26 cellular contexts compared by ENCODE assay signal in the genomic region with DNA sequence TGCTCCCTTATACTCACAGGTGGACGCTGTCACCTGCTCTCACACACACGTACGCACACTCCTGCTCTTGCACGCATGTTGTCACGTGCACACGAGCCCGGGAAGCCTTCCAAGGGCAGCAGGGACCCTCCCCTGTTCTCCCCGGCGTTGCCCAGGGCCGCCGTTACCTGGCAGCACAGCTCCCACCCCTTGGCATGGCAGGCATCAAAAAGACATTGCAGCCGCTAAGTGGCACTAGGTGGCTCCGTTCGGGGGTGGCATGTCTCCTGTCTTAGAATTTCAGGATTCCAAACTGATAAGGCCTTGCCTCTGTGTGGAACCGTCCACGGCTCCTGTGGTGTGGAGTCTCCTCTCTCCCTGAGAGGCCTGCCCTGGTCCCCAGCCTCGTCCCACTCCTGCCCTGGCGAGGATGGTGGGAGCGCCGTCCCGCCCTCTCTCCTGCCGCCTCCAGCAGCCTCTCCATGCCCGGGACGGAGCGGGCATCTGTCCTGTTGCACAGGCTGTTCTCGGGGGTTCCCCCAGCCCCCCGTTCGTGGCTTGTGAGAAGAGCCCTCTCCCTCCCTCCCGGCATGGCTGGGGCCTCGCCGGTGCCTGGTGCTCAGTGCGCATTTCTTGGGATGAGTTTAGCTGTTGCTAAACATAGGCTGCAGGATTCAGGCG.
A peak's percentile ranks its signal among the peaks of the same experiment; 100 is the strongest.
DNase-seq lines count a peak whose midpoint lies in the region; ATAC-seq and TF ChIP-seq lines count a peak whose summit lies in the region.
"Had no signal": no experiment of that assay in that cellular context is flagged by ENCODE, and none has a peak within 500 bp of the region (broad histone marks: within the 10 kb centered on the region; RNA-seq: fewer than 3 reads in every experiment).

No MANE protein-coding gene starts in this region.

- H3K9me3 Mint-ChIP-seq in activated naive CD8-positive, alpha-beta T cell treated with anti-CD3 and anti-CD28 coated beads, Interleukin-2, amount 10 ng/mL, durations not matched to agents 7 days and 5 days, result no peaks in the 10 kb centered on the region
- no peaks in the 10 kb centered on the region for H3K9me3 Mint-ChIP-seq in activated naive CD8-positive, alpha-beta T cell treated with anti-CD3 and anti-CD28 coated beads for 36 hours
- H3K9me3 Mint-ChIP-seq in stimulated activated naive B cell treated with anti-CD40 and anti-IgM and Interleukin-4, amounts not matched to agents 10 μg/mL and 1 μg/mL and 100 μg/mL, for 72 hours, result no peaks in the 10 kb centered on the region
- no peaks in the 10 kb centered on the region for H3K9me3 Mint-ChIP-seq in activated CD8-positive, alpha-beta memory T cell treated with anti-CD3 and anti-CD28 coated beads, Interleukin-2, amount 10 ng/mL, durations not matched to agents 7 days and 5 days (ENCODE audit: low read depth)
- H3K9me3 Mint-ChIP-seq in CD8-positive, alpha-beta T cell, result no peaks in the 10 kb centered on the region
- H3K9me3 Mint-ChIP-seq: activated T-helper 2 cell treated with anti-CD3 and anti-CD28 coated beads, Interferon-gamma antibody, Interleukin-2, Interleukin-4, amounts not matched to agents 10 μg/mL and 5 μg/mL and 100 μg/mL, durations not matched to agents 14 hours and 24 hours and 36 hours; immature natural killer cell; nephron progenitor cell; WTC11 had no signal

- WGBS in body of pancreas, 2 donors, result 77 to 79% methylated on average over 33 of the region's 33 CpGs

- H3K36me3 Mint-ChIP-seq in activated naive CD8-positive, alpha-beta T cell treated with anti-CD3 and anti-CD28 coated beads, Interleukin-2, amount 10 ng/mL, durations not matched to agents 7 days and 5 days, result no peaks in the 10 kb centered on the region
- H3K36me3 Mint-ChIP-seq in activated naive CD8-positive, alpha-beta T cell treated with anti-CD3 and anti-CD28 coated beads for 36 hours, result no peaks in the 10 kb centered on the region
- no peaks in the 10 kb centered on the region for H3K36me3 Mint-ChIP-seq in stimulated activated naive B cell treated with anti-CD40 and anti-IgM and Interleukin-4, amounts not matched to agents 10 μg/mL and 1 μg/mL and 100 μg/mL, for 72 hours
- no peaks in the 10 kb centered on the region for H3K36me3 Mint-ChIP-seq in activated CD8-positive, alpha-beta memory T cell treated with anti-CD3 and anti-CD28 coated beads, Interleukin-2, amount 10 ng/mL, durations not matched to agents 7 days and 5 days
- no peaks in the 10 kb centered on the region for H3K36me3 Mint-ChIP-seq in CD8-positive, alpha-beta T cell
- H3K36me3 Mint-ChIP-seq: immature natural killer cell, WTC11 had no signal

- DNase-seq in activated naive CD8-positive, alpha-beta T cell treated with anti-CD3 and anti-CD28 coated beads, Interleukin-2, amount 10 ng/mL, durations not matched to agents 7 days and 5 days, result no peak
- DNase-seq in activated naive CD8-positive, alpha-beta T cell treated with anti-CD3 and anti-CD28 coated beads for 36 hours, result no peak
- DNase-seq in NCI-H1105 (lab: John Stamatoyannopoulos, UW) (peak; percentile 39), body of pancreas (peak in 3 of 4 donors; percentile 43 to 49 (median 47)), GM19238 (ENCODE audit: insufficient read length, low spot score) (no peak)
- DNase-seq in stimulated activated naive B cell treated with anti-CD40 and anti-IgM and Interleukin-4, amounts not matched to agents 10 μg/mL and 1 μg/mL and 100 μg/mL, for 72 hours, result no peak
- DNase-seq in activated CD8-positive, alpha-beta memory T cell treated with anti-CD3 and anti-CD28 coated beads, Interleukin-2, amount 10 ng/mL, durations not matched to agents 7 days and 5 days, result no peak
- no peak for DNase-seq in CD8-positive, alpha-beta T cell
- DNase-seq: activated CD8-positive, alpha-beta memory T cell treated with anti-CD3 and anti-CD28 coated beads, Interleukin-2, amount 50 U/mL, for 4 hours; BE2C; foreskin fibroblast; HCEC 1CT; hippocampal formation; immature natural killer cell; NCI-H748 treated with DMSO at 0.1 percent for 48 hours; nephron progenitor cell; right cardiac atrium; stimulated activated CD4-positive, alpha-beta T cell treated with anti-CD3 and anti-CD28 coated beads, Interleukin-12 subunit alpha, Interleukin-12 subunit beta, amount 100 ng/mL, for 4 hours; stimulated activated CD4-positive, alpha-beta T cell treated with anti-CD3 and anti-CD28 coated beads, Interleukin-4, amount 100 ng/mL, for 24 hours; stimulated activated naive CD4-positive, alpha-beta T cell; T1000; testis had no signal

- ATAC-seq in activated naive CD8-positive, alpha-beta T cell treated with anti-CD3 and anti-CD28 coated beads, Interleukin-2, amount 10 ng/mL, durations not matched to agents 7 days and 5 days (ENCODE audit: low read depth), result no peak
- ATAC-seq in body of pancreas, result peak; percentile 43
- no peak for ATAC-seq in stimulated activated naive B cell treated with anti-CD40 and anti-IgM and Interleukin-4, amounts not matched to agents 10 μg/mL and 1 μg/mL and 100 μg/mL, for 72 hours (replicated peaks)
- no peak for ATAC-seq in activated CD8-positive, alpha-beta memory T cell treated with anti-CD3 and anti-CD28 coated beads, Interleukin-2, amount 10 ng/mL, durations not matched to agents 7 days and 5 days
- ATAC-seq in CD8-positive, alpha-beta T cell, result no peak
- ATAC-seq: HepG2, right cardiac atrium, WTC11 had no signal

- peak in 2 of 7 experiments; percentile 7 to 12 for TF ChIP-seq CTCF in body of pancreas (IDR thresholded peaks at IDR 0.05)
- TF ChIP-seq CTCF in CD8-positive, alpha-beta T cell (IDR thresholded peaks at IDR 0.05), result no peak

- no peak overlapping the region for H3K4me3 Mint-ChIP-seq in activated naive CD8-positive, alpha-beta T cell treated with anti-CD3 and anti-CD28 coated beads, Interleukin-2, amount 10 ng/mL, durations not matched to agents 7 days and 5 days
- H3K4me3 Mint-ChIP-seq in activated naive CD8-positive, alpha-beta T cell treated with anti-CD3 and anti-CD28 coated beads for 36 hours, result no peak overlapping the region
- H3K4me3 Mint-ChIP-seq in stimulated activated naive B cell treated with anti-CD40 and anti-IgM and Interleukin-4, amounts not matched to agents 10 μg/mL and 1 μg/mL and 100 μg/mL, for 72 hours, result no peak overlapping the region
- H3K4me3 Mint-ChIP-seq in activated CD8-positive, alpha-beta memory T cell treated with anti-CD3 and anti-CD28 coated beads, Interleukin-2, amount 10 ng/mL, durations not matched to agents 7 days and 5 days, result no peak overlapping the region
- no peak overlapping the region for H3K4me3 Mint-ChIP-seq in CD8-positive, alpha-beta T cell
- H3K4me3 Mint-ChIP-seq: immature natural killer cell, nephron progenitor cell, WTC11 had no signal

- H3K4me1 Mint-ChIP-seq in activated naive CD8-positive, alpha-beta T cell treated with anti-CD3 and anti-CD28 coated beads, Interleukin-2, amount 10 ng/mL, durations not matched to agents 7 days and 5 days, result peaks cover 4% of the 10 kb centered on the region
- H3K4me1 Mint-ChIP-seq in activated naive CD8-positive, alpha-beta T cell treated with anti-CD3 and anti-CD28 coated beads for 36 hours, result peaks cover 4% of the 10 kb centered on the region
- peaks cover 4 to 9% of the 10 kb centered on the region in 2 donors for H3K4me1 Mint-ChIP-seq in stimulated activated naive B cell treated with anti-CD40 and anti-IgM and Interleukin-4, amounts not matched to agents 10 μg/mL and 1 μg/mL and 100 μg/mL, for 72 hours
- no peaks in the 10 kb centered on the region for H3K4me1 Mint-ChIP-seq in activated CD8-positive, alpha-beta memory T cell treated with anti-CD3 and anti-CD28 coated beads, Interleukin-2, amount 10 ng/mL, durations not matched to agents 7 days and 5 days
- H3K4me1 Mint-ChIP-seq in CD8-positive, alpha-beta T cell (ENCODE audit: low read depth), result peaks cover 4% of the 10 kb centered on the region
- H3K4me1 Mint-ChIP-seq: immature natural killer cell had no signal

- intact Hi-C loops in body of pancreas (cut with DNase I), result no loop called here
- intact Hi-C loops in CD8-positive, alpha-beta T cell (cut with DNase I, micrococcal nuclease), result no loop called here

- no peak overlapping the region for H3K27ac ChIP-seq in body of pancreas
- H3K27ac ChIP-seq in CD8-positive, alpha-beta T cell (ENCODE audit: low read depth, low read length), result no peak overlapping the region
- H3K27ac ChIP-seq: HL-60, testis had no signal

- no peak overlapping the region for H3K4me3 ChIP-seq in body of pancreas
- no peak overlapping the region for H3K4me3 ChIP-seq in CD8-positive, alpha-beta T cell (ENCODE audit: low read depth, low read length)
- H3K4me3 ChIP-seq: testis had no signal

- H3K4me1 ChIP-seq in body of pancreas, result peaks cover 8% of the 10 kb centered on the region
- peaks cover 4% of the 10 kb centered on the region for H3K4me1 ChIP-seq in CD8-positive, alpha-beta T cell (ENCODE audit: insufficient read depth, low read length)

- no peaks in the 10 kb centered on the region for H3K36me3 ChIP-seq in body of pancreas (replicated peaks in 1 of 2; ENCODE audit: insufficient read depth in 1 of 2, low read depth in 2 of 2)
- H3K36me3 ChIP-seq in CD8-positive, alpha-beta T cell (ENCODE audit: insufficient read depth, low read length), result no peaks in the 10 kb centered on the region
- H3K36me3 ChIP-seq: BE2C had no signal

- H3K27me3 Mint-ChIP-seq in activated naive CD8-positive, alpha-beta T cell treated with anti-CD3 and anti-CD28 coated beads, Interleukin-2, amount 10 ng/mL, durations not matched to agents 7 days and 5 days, result peaks cover 5% of the 10 kb centered on the region
- H3K27me3 Mint-ChIP-seq in activated naive CD8-positive, alpha-beta T cell treated with anti-CD3 and anti-CD28 coated beads for 36 hours, result no peaks in the 10 kb centered on the region
- peaks cover 36 to 53% of the 10 kb centered on the region in 2 donors for H3K27me3 Mint-ChIP-seq in stimulated activated naive B cell treated with anti-CD40 and anti-IgM and Interleukin-4, amounts not matched to agents 10 μg/mL and 1 μg/mL and 100 μg/mL, for 72 hours
- H3K27me3 Mint-ChIP-seq in activated CD8-positive, alpha-beta memory T cell treated with anti-CD3 and anti-CD28 coated beads, Interleukin-2, amount 10 ng/mL, durations not matched to agents 7 days and 5 days, result no peaks in the 10 kb centered on the region
- H3K27me3 Mint-ChIP-seq in CD8-positive, alpha-beta T cell (ENCODE audit: low read depth), result no peaks in the 10 kb centered on the region

- H3K27ac Mint-ChIP-seq in activated naive CD8-positive, alpha-beta T cell treated with anti-CD3 and anti-CD28 coated beads, Interleukin-2, amount 10 ng/mL, durations not matched to agents 7 days and 5 days, result peak overlapping the region; percentile 26
- no peak overlapping the region for H3K27ac Mint-ChIP-seq in activated naive CD8-positive, alpha-beta T cell treated with anti-CD3 and anti-CD28 coated beads for 36 hours
- peak overlapping the region; percentile 49 for H3K27ac Mint-ChIP-seq in stimulated activated naive B cell treated with anti-CD40 and anti-IgM and Interleukin-4, amounts not matched to agents 10 μg/mL and 1 μg/mL and 100 μg/mL, for 72 hours
- H3K27ac Mint-ChIP-seq in activated CD8-positive, alpha-beta memory T cell treated with anti-CD3 and anti-CD28 coated beads, Interleukin-2, amount 10 ng/mL, durations not matched to agents 7 days and 5 days, result no peak overlapping the region
- H3K27ac Mint-ChIP-seq in CD8-positive, alpha-beta T cell, result no peak overlapping the region
- H3K27ac Mint-ChIP-seq: activated T-helper 2 cell treated with anti-CD3 and anti-CD28 coated beads, Interferon-gamma antibody, Interleukin-2, Interleukin-4, amounts not matched to agents 10 μg/mL and 5 μg/mL and 100 μg/mL, durations not matched to agents 14 hours and 24 hours and 36 hours; nephron progenitor cell; WTC11 had no signal

- CTCF ChIA-PET in activated CD8-positive, alpha-beta memory T cell treated with anti-CD3 and anti-CD28 coated beads, Interleukin-2, amount 10 ng/mL, durations not matched to agents 7 days and 5 days (lab: Charles Lee), result no interaction called here
- CTCF ChIA-PET in CD8-positive, alpha-beta T cell (lab: Charles Lee), result no interaction called here

- POLR2A ChIA-PET in activated naive CD8-positive, alpha-beta T cell treated with anti-CD3 and anti-CD28 coated beads, Interleukin-2, amount 10 ng/mL, durations not matched to agents 7 days and 5 days (lab: Charles Lee), result no interaction called here
- POLR2A ChIA-PET in CD8-positive, alpha-beta T cell (lab: Charles Lee), result no interaction called here

- H3K9me3 ChIP-seq in body of pancreas, result no peaks in the 10 kb centered on the region
- no peaks in the 10 kb centered on the region for H3K9me3 ChIP-seq in CD8-positive, alpha-beta T cell (ENCODE audit: low read length)
- H3K9me3 ChIP-seq: BE2C, testis had no signal

- H3K27me3 ChIP-seq in body of pancreas, result no peaks in the 10 kb centered on the region
- no peaks in the 10 kb centered on the region for H3K27me3 ChIP-seq in CD8-positive, alpha-beta T cell (ENCODE audit: insufficient read depth, low read length)
- H3K27me3 ChIP-seq: BE2C, testis had no signal

- no peak for TF ChIP-seq POLR2A in body of pancreas (IDR thresholded peaks at IDR 0.05)

Comparison
In these comparisons a context has a peak if more than half of its experiments do, and no peak if none do; other contexts are left out.
1. H3K27ac Mint-ChIP-seq: peak in activated naive CD8-positive, alpha-beta T cell treated with anti-CD3 and anti-CD28 coated beads, Interleukin-2, amount 10 ng/mL, durations not matched to agents 7 days and 5 days (single experiment) and stimulated activated naive B cell treated with anti-CD40 and anti-IgM and Interleukin-4, amounts not matched to agents 10 μg/mL and 1 μg/mL and 100 μg/mL, for 72 hours (single experiment); none in activated naive CD8-positive, alpha-beta T cell treated with anti-CD3 and anti-CD28 coated beads for 36 hours (single experiment), activated CD8-positive, alpha-beta memory T cell treated with anti-CD3 and anti-CD28 coated beads, Interleukin-2, amount 10 ng/mL, durations not matched to agents 7 days and 5 days (single experiment) and CD8-positive, alpha-beta T cell (single experiment).
2. DNase-seq: peak in NCI-H1105 (single experiment) and body of pancreas (3 of 4); none in activated naive CD8-positive, alpha-beta T cell treated with anti-CD3 and anti-CD28 coated beads, Interleukin-2, amount 10 ng/mL, durations not matched to agents 7 days and 5 days (single experiment), activated naive CD8-positive, alpha-beta T cell treated with anti-CD3 and anti-CD28 coated beads for 36 hours (single experiment), stimulated activated naive B cell treated with anti-CD40 and anti-IgM and Interleukin-4, amounts not matched to agents 10 μg/mL and 1 μg/mL and 100 μg/mL, for 72 hours (single experiment), activated CD8-positive, alpha-beta memory T cell treated with anti-CD3 and anti-CD28 coated beads, Interleukin-2, amount 10 ng/mL, durations not matched to agents 7 days and 5 days (single experiment), GM19238 (single experiment) and CD8-positive, alpha-beta T cell (0 of 7).